In the genomic region with DNA sequence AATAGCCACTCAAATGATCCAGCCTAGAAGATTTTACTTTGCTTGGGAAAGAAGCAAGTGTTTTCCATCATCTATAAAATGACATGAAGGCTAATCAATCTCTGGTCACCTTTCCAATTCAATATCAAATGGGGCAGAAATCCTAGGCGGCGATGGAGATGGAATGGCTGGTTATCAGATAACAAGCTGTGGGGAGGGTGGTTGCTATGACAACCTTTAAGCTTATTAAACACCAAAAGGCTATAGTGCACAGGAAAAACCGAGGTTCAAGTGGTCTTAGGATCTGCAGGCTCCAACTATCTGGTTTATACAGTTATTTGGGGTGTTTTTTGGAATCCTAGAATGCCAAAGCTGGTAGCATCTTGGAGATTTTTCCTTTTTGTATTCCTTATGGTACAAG, we compare ENCODE assay signal across 22 cellular contexts. TPM values are rescaled to one million over a fixed set of nuclear protein-coding genes. Genes with fewer than 3 reads are reported as not detected.
DNase-seq lines count a peak whose midpoint lies in the region; ATAC-seq, FAIRE-seq and TF ChIP-seq lines count a peak whose summit lies in the region.
"Had no signal": no experiment of that assay in that cellular context is flagged by ENCODE, and none has a peak within 500 bp of the region (broad histone marks: within the 10 kb centered on the region; RNA-seq: fewer than 3 reads in every experiment).

No MANE protein-coding gene starts in this region.

- POLR2A ChIA-PET in K562 (lab: Yijun Ruan, JAX) = no interaction called here

- H3K36me3 Mint-ChIP-seq in activated T-cell treated with anti-CD3 and anti-CD28 coated beads, Interleukin-2, amount 50 U/mL, for 72 hours (ENCODE audit: insufficient read depth in 2 of 2) = no peaks in the 10 kb centered on the region
- no peaks in the 10 kb centered on the region for H3K36me3 Mint-ChIP-seq in effector memory CD8-positive, alpha-beta T cell (ENCODE audit: insufficient read depth)
- H3K36me3 Mint-ChIP-seq: CD4-positive, CD25-positive, alpha-beta regulatory T cell had no signal

- no peak overlapping the region for H3K27ac Mint-ChIP-seq in activated T-cell treated with anti-CD3 and anti-CD28 coated beads, Interleukin-2, amount 50 U/mL, for 72 hours
- H3K27ac Mint-ChIP-seq in effector memory CD8-positive, alpha-beta T cell = no peak overlapping the region
- H3K27ac Mint-ChIP-seq: CD4-positive, CD25-positive, alpha-beta regulatory T cell; T-helper 1 cell treated with Interleukin-12 subunit alpha and Interleukin-12 subunit beta and Interleukin-4 antibody, amounts not matched to agents 30 μg/mL and 1 μg/mL, for 36 hours had no signal

- TF ChIP-seq EP300 in K562 (IDR thresholded peaks at IDR 0.05; ENCODE audit: low read length) = no peak

- ATAC-seq in K562 = no peak
- no peak for ATAC-seq in activated T-cell treated with anti-CD3 and anti-CD28 coated beads, Interleukin-2, amount 50 U/mL, for 72 hours (replicated peaks in 1 of 2)
- no peak for ATAC-seq in effector memory CD8-positive, alpha-beta T cell (replicated peaks)

- no peak overlapping the region for H3K4me3 Mint-ChIP-seq in activated T-cell treated with anti-CD3 and anti-CD28 coated beads, Interleukin-2, amount 50 U/mL, for 72 hours
- no peak overlapping the region for H3K4me3 Mint-ChIP-seq in effector memory CD8-positive, alpha-beta T cell
- H3K4me3 Mint-ChIP-seq: CD4-positive, CD25-positive, alpha-beta regulatory T cell; T-helper 1 cell treated with Interleukin-12 subunit alpha and Interleukin-12 subunit beta and Interleukin-4 antibody, amounts not matched to agents 30 μg/mL and 1 μg/mL, for 36 hours had no signal

- DNase-seq in NCI-H748 (lab: John Stamatoyannopoulos, UW; ENCODE audit: unreplicated experiment) = peak; percentile 67
- DNase-seq in NCI-H748 treated with DMSO at 0.1 percent for 48 hours (lab: John Stamatoyannopoulos, UW) = no peak
- peak; percentile 35 for DNase-seq in NCI-H524 treated with DMSO at 0.1 percent for 48 hours (lab: John Stamatoyannopoulos, UW)
- DNase-seq in K562 (ENCODE audit: extremely low read depth in 1 of 4, low spot score in 3 of 4) = no peak
- DNase-seq in SKM-1 treated with dmso at 0.1 percent for 144 hours (lab: John Stamatoyannopoulos, UW; ENCODE audit: unreplicated experiment) = no peak
- DNase-seq in activated T-cell treated with anti-CD3 and anti-CD28 coated beads, Interleukin-2, amount 50 U/mL, for 72 hours = no peak
- DNase-seq in effector memory CD8-positive, alpha-beta T cell = no peak
- DNase-seq: CD4-positive, CD25-positive, alpha-beta regulatory T cell; GDM1; GOT3; HCEC 1CT; NCI-H1092 treated with DMSO at 0.1 percent for 48 hours; NCI-H2081 treated with DMSO at 0.1 percent for 48 hours; NCI-H345; Peyer's patch; SJCRH30 had no signal

- H3K27me3 Mint-ChIP-seq in activated T-cell treated with anti-CD3 and anti-CD28 coated beads, Interleukin-2, amount 50 U/mL, for 72 hours (ENCODE audit: low read depth) = peaks cover 38% of the 10 kb centered on the region
- H3K27me3 Mint-ChIP-seq in effector memory CD8-positive, alpha-beta T cell = peaks cover 47 to 84% of the 10 kb centered on the region in 2 donors

- H3K9me1 ChIP-seq in K562 (ENCODE audit: control insufficient read depth, insufficient read depth, low read length) = no peaks in the 10 kb centered on the region

- no peak overlapping the region for H3K9ac ChIP-seq in K562 (ENCODE audit: insufficient read depth in 1 of 2, low read depth in 2 of 2, low read length in 2 of 2)
- H3K9ac ChIP-seq: KMS-11 had no signal

- no peaks in the 10 kb centered on the region for H3K9me3 ChIP-seq in K562 (replicated peaks; ENCODE audit: control insufficient read depth, insufficient read depth, low read depth, low read length)
- H3K9me3 ChIP-seq: Peyer's patch, SJCRH30 had no signal

- TF ChIP-seq POLR2A in K562 (conservative IDR thresholded peaks at IDR 0.05) = no peak

- in situ Hi-C loops in K562 (cut with MboI) = no loop called here

- 0% methylated on average over 3 of the region's 3 CpGs for WGBS in K562 (ENCODE audit: insufficient coverage, low coverage, missing lambda C conversion rate)

- FAIRE-seq in K562 (lab: Jason Lieb, UNC) = no peak
- FAIRE-seq: GM18507, HTR-8/SVneo had no signal

- no peak for TF ChIP-seq RAD21 in K562 (CRISPR knock-in tag; conservative IDR thresholded peaks at IDR 0.05 in 1 of 2, IDR thresholded peaks at IDR 0.05 in 1 of 2)

- no peaks in the 10 kb centered on the region for H3K79me2 ChIP-seq in K562 (ENCODE audit: control insufficient read depth, insufficient read depth, low read length)

- no TSS peak for BruUV-seq in K562 (replicated peaks; lab: Mats Ljungman, UMichigan)

- H3K4me3 ChIP-seq in K562 = no peak overlapping the region
- H3K4me3 ChIP-seq: Peyer's patch, SJCRH30 had no signal

- no peaks in the 10 kb centered on the region for H3K36me3 ChIP-seq in K562 (ENCODE audit: control insufficient read depth, insufficient read depth, low read length)
- H3K36me3 ChIP-seq: Peyer's patch, SJCRH30 had no signal

- H3K27ac ChIP-seq in K562 (ENCODE audit: extremely low read depth, low read depth, low read length) = no peak overlapping the region
- H3K27ac ChIP-seq: KMS-11, Peyer's patch, SJCRH30 had no signal

- H3K4me1 Mint-ChIP-seq in activated T-cell treated with anti-CD3 and anti-CD28 coated beads, Interleukin-2, amount 50 U/mL, for 72 hours (ENCODE audit: low read depth) = no peaks in the 10 kb centered on the region
- no peaks in the 10 kb centered on the region for H3K4me1 Mint-ChIP-seq in effector memory CD8-positive, alpha-beta T cell (ENCODE audit: low read depth in 2 of 2)

- CTCF ChIA-PET in K562 (lab: Yijun Ruan, JAX; ENCODE audit: low intra/inter-chr PET ratio) = no interaction called here

- intact Hi-C loops in K562 (cut with micrococcal nuclease) = no loop called here

- 0 out of 5 replicates have a peak, but pooled peaks cover 0 to 6% of the 10 kb centered on the region in 2 experiments for H3K27me3 ChIP-seq in K562 (ENCODE audit: control insufficient read depth in 2 of 2, insufficient read depth in 2 of 2, low read length in 2 of 2)
- H3K27me3 ChIP-seq: Peyer's patch, SJCRH30 had no signal

- H2AFZ ChIP-seq in K562 (ENCODE audit: low read depth, low read length) = no peak overlapping the region

- no peaks in the 10 kb centered on the region for H3K9me3 Mint-ChIP-seq in activated T-cell treated with anti-CD3 and anti-CD28 coated beads, Interleukin-2, amount 50 U/mL, for 72 hours
- no peaks in the 10 kb centered on the region for H3K9me3 Mint-ChIP-seq in effector memory CD8-positive, alpha-beta T cell
- H3K9me3 Mint-ChIP-seq: T-helper 1 cell treated with Interleukin-12 subunit alpha and Interleukin-12 subunit beta and Interleukin-4 antibody, amounts not matched to agents 30 μg/mL and 1 μg/mL, for 36 hours had no signal

- H3K4me1 ChIP-seq in K562 (replicated peaks in 1 of 2; ENCODE audit: control insufficient read depth in 2 of 2, insufficient read depth in 2 of 2, low read length in 2 of 2) = no peaks in the 10 kb centered on the region
- H3K4me1 ChIP-seq: Peyer's patch, SJCRH30 had no signal

- no peak for TF ChIP-seq CTCF in K562 (IDR thresholded peaks at IDR 0.05 in 2 of 3, conservative IDR thresholded peaks at IDR 0.05 in 1 of 3; ENCODE audit: insufficient read depth in 2 of 3, low read depth in 1 of 3, low read length in 3 of 3)

- no peak overlapping the region for H3K4me2 ChIP-seq in K562 (ENCODE audit: insufficient read depth, low read length)
- H3K4me2 ChIP-seq: KMS-11 had no signal

- H4K20me1 ChIP-seq in K562 (replicated peaks; ENCODE audit: control insufficient read depth, insufficient read depth, low read length) = no peaks in the 10 kb centered on the region

TF ChIP-seq in K562, 482 proteins besides CTCF, POLR2A, EP300 and RAD21:
- no peak for TF ChIP-seq NR2C1 (IDR thresholded peaks at IDR 0.05)
- TF ChIP-seq NR2C1 (tag; IDR thresholded peaks at IDR 0.05) = no peak
- no peak for TF ChIP-seq HMGN3 (IDR thresholded peaks at IDR 0.05; ENCODE audit: borderline replicate concordance, extremely low read depth, insufficient read length, low read depth, low read length)
- TF ChIP-seq VEZF1 (CRISPR knock-in tag; IDR thresholded peaks at IDR 0.05) = no peak
- no peak for TF ChIP-seq SREBF2 (CRISPR knock-in tag; IDR thresholded peaks at IDR 0.05)
- no peak for TF ChIP-seq NR2C2 (CRISPR knock-in tag; IDR thresholded peaks at IDR 0.05)
- no peak for TF ChIP-seq NR2C2 (tag; IDR thresholded peaks at IDR 0.05)
- TF ChIP-seq TCF3 (CRISPR knock-in tag; IDR thresholded peaks at IDR 0.05) = no peak
- peak; percentile 67 for TF ChIP-seq RFX1 (IDR thresholded peaks at IDR 0.05)
TF ChIP-seq in K562: peak in this region for 1.

RNA-seq across cellular contexts. Expression of gene BSX, which starts 13.9 kb away (rescaled TPM):
- total RNA-seq in K562 (2011; cell fraction: chromatin; rRNA removed; ENCODE audit: low replicate concordance) = not detected in 2 replicates
- total RNA-seq in K562 (2011; cell fraction: nucleolus; rRNA removed) = not detected in 2 replicates
- total RNA-seq in K562 (2011; cell fraction: nucleoplasm; rRNA removed) = not detected in 2 replicates
- total RNA-seq in K562 (2014; rRNA removed) (not detected in 2 replicates), K562 (2014; rRNA removed; fragmentation: Illumina TruSeq; extraction: Trizol) (not detected in 2 replicates), K562 (2015; rRNA removed; fragmentation: Illumina TruSeq; extraction: Trizol) (not detected in 2 replicates), K562 (2021) (not detected in 2 replicates)
- polyA plus RNA-seq in K562 (2011; rRNA removed) (not detected in 2 replicates), K562 (2014; fragmentation: Illumina TruSeq; extraction: Trizol) (not detected in 2 replicates), K562 (2014; fragmentation: Nextera tagmentation; extraction: Ambion mirVana) (not detected), K562 (2014; rRNA removed) (not detected in 2 replicates)
- not detected in 2 replicates for polyA plus RNA-seq in K562 (2011; cell fraction: cytosol; rRNA removed)
- not detected in 2 replicates for polyA plus RNA-seq in K562 (2011; cell fraction: nucleus; rRNA removed)
- polyA plus RNA-seq in K562 (2012) = not detected in 2 replicates
- not detected in 2 replicates for polyA minus RNA-seq in K562 (2011; rRNA and poly(A)+ RNA removed)
- polyA minus RNA-seq in K562 (2011; cell fraction: cytosol; rRNA and poly(A)+ RNA removed) = not detected in 2 replicates
- polyA minus RNA-seq in K562 (2011; cell fraction: nucleus; rRNA and poly(A)+ RNA removed) = not detected in 2 replicates
- not detected for total RNA-seq in activated T-cell treated with anti-CD3 and anti-CD28 coated beads, Interleukin-2, amount 50 U/mL, for 72 hours
- total RNA-seq: CD4-positive, CD25-positive, alpha-beta regulatory T cell; OCI-LY7; Peyer's patch; SJCRH30 had no signal
- polyA plus RNA-seq: BJ; CD4-positive, CD25-positive, alpha-beta regulatory T cell had no signal

Comparison
In these comparisons a context has a peak if more than half of its experiments do, and no peak if none do; other contexts are left out.
1. DNase-seq: peak in NCI-H748 (single experiment) and NCI-H524 treated with DMSO at 0.1 percent for 48 hours (single experiment); none in NCI-H748 treated with DMSO at 0.1 percent for 48 hours (single experiment), K562 (0 of 4), SKM-1 treated with dmso at 0.1 percent for 144 hours (single experiment), activated T-cell treated with anti-CD3 and anti-CD28 coated beads, Interleukin-2, amount 50 U/mL, for 72 hours (0 of 2) and effector memory CD8-positive, alpha-beta T cell (0 of 3).